ENCODE assay signal across 13 cellular contexts in the genomic region with DNA sequence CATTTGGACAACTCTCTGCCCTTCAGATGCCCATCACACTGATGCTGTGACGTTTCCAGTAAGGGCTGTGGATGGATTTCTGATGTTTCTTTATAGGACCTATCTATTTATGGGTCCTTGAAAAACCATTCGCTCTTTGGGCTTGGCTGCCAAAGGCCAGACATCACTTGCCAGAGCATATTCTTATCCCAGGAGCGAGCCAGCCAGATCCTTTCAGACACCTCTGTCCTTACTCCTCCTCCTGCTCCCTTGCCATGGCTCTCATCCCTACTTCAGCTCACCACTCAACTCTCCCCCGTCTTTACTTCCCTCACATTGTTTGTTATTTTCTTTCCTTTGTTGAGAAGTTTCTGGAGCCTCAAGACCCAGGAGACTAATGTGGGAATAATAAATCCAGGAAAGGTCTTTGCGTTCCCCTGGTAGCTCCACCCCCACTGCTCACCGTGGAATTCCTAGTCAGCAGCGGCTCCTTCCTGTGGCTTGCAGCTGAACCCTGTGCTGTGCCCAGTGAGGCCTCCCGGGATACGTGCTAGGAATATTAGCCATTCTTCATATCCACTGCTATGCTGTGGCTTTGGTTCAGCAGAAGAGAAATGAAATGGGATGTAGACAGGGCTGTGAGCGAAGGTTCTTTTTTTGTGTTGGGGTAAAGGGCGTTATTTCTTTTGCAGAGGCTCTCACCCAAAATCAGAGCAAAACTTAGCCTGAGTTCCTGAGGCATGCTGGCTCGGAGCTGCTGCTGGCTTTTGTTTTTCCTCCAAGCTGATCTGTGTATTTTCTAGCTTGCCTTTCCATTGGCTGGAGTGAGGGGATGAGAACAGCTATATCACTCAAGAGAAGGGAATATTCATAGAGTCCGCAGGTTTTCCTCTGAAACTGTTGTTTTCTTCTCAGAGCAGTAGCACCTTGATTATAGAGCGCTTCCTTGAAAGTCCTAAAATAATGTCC.
A peak's percentile ranks its signal among the peaks of the same experiment; 100 is the strongest.
DNase-seq lines count a peak whose midpoint lies in the region; ATAC-seq and TF ChIP-seq lines count a peak whose summit lies in the region.
"Had no signal": no experiment of that assay in that cellular context is flagged by ENCODE, and none has a peak within 500 bp of the region (broad histone marks: within the 10 kb centered on the region; RNA-seq: fewer than 3 reads in every experiment).

No MANE protein-coding gene starts in this region.

- intact Hi-C loops in adrenal gland (cut with DNase I) (no loop called here), spleen (cut with DNase I; ENCODE audit: low total_unique reads) (no loop called here)
- intact Hi-C loops in CD4-positive, alpha-beta T cell (cut with DNase I, micrococcal nuclease): no loop called here

- H3K9me3 ChIP-seq in adrenal gland (replicated peaks in 1 of 3) (no peaks in the 10 kb centered on the region), muscle layer of duodenum (ENCODE audit: control insufficient read depth in 1 of 2, low read length in 2 of 2) (no peaks in the 10 kb centered on the region), thoracic aorta (no peaks in the 10 kb centered on the region), spleen (no peaks in the 10 kb centered on the region)
- H3K9me3 ChIP-seq in CD4-positive, alpha-beta T cell (ENCODE audit: control insufficient read depth, low read length): no peaks in the 10 kb centered on the region

- peak; percentile 67 for ATAC-seq in thoracic aorta (ENCODE audit: insufficient number of reproducible peaks, low FRiP score, low read depth)
- no peak for ATAC-seq in CD4-positive, alpha-beta T cell (ENCODE audit: poor library complexity)
- ATAC-seq: activated naive CD4-positive, alpha-beta T cell treated with anti-CD3 and anti-CD28 coated beads, Interleukin-2, amount 50 U/mL, for 72 hours; stimulated activated naive CD8-positive, alpha-beta T cell treated with anti-CD3 and anti-CD28 coated beads, Interleukin-15, amount 100 ng/mL, for 72 hours had no signal

- in situ Hi-C loops in GM13977 (cut with MboI; ENCODE audit: low pct_unique_long_range_greater_than_20kb, low sequenced_read_pairs, unreplicated experiment): no loop called here

- peak in 5 of 7 donors; percentile 16 to 56 (median 26) for DNase-seq in adrenal gland
- peak; percentile 18 for DNase-seq in globus pallidus (ENCODE audit: low spot score)
- DNase-seq in thoracic aorta (ENCODE audit: low spot score): peak; percentile 8
- no peak for DNase-seq in DMS153 (lab: John Stamatoyannopoulos, UW)
- DNase-seq in GM13977 (ENCODE audit: low spot score): no peak
- no peak for DNase-seq in spleen
- no peak for DNase-seq in CD4-positive, alpha-beta T cell
- DNase-seq: activated CD4-positive, alpha-beta T cell treated with anti-CD3 and anti-CD28 coated beads, Interleukin-2, amount 10 ng/mL, durations not matched to agents 7 days and 5 days; DMS53; stimulated activated naive CD8-positive, alpha-beta T cell treated with anti-CD3 and anti-CD28 coated beads, Interleukin-15, amount 100 ng/mL, for 72 hours had no signal

- no peaks in the 10 kb centered on the region for H3K9me3 Mint-ChIP-seq in CD4-positive, alpha-beta T cell
- H3K9me3 Mint-ChIP-seq: activated CD4-positive, alpha-beta T cell treated with anti-CD3 and anti-CD28 coated beads, Interleukin-2, amount 10 ng/mL, durations not matched to agents 7 days and 5 days; activated naive CD4-positive, alpha-beta T cell treated with anti-CD3 and anti-CD28 coated beads, Interleukin-2, amount 50 U/mL, for 72 hours; stimulated activated naive CD8-positive, alpha-beta T cell treated with anti-CD3 and anti-CD28 coated beads, Interleukin-15, amount 100 ng/mL, for 72 hours had no signal

- H3K36me3 Mint-ChIP-seq in CD4-positive, alpha-beta T cell (ENCODE audit: low read depth): no peaks in the 10 kb centered on the region
- H3K36me3 Mint-ChIP-seq: activated naive CD4-positive, alpha-beta T cell treated with anti-CD3 and anti-CD28 coated beads, Interleukin-2, amount 50 U/mL, for 72 hours; memory B cell had no signal

- CTCF ChIA-PET in CD4-positive, alpha-beta T cell (lab: Charles Lee): no interaction called here

- H3K36me3 ChIP-seq in adrenal gland (replicated peaks in 1 of 2): no peaks in the 10 kb centered on the region
- no peaks in the 10 kb centered on the region for H3K36me3 ChIP-seq in muscle layer of duodenum (ENCODE audit: control insufficient read depth in 1 of 2, insufficient read depth in 2 of 2, low read length in 2 of 2)
- H3K36me3 ChIP-seq in thoracic aorta: no peaks in the 10 kb centered on the region
- no peaks in the 10 kb centered on the region for H3K36me3 ChIP-seq in spleen

- no peak for TF ChIP-seq CTCF in adrenal gland (IDR thresholded peaks at IDR 0.05)
- no peak for TF ChIP-seq CTCF in thoracic aorta (IDR thresholded peaks at IDR 0.05)
- no peak for TF ChIP-seq CTCF in GM13977 (IDR thresholded peaks at IDR 0.05; ENCODE audit: extremely low read depth, insufficient read depth, missing control alignments)
- no peak for TF ChIP-seq CTCF in spleen (IDR thresholded peaks at IDR 0.05 in 8 of 11, conservative IDR thresholded peaks at IDR 0.05 in 3 of 11)
- TF ChIP-seq CTCF in CD4-positive, alpha-beta T cell (IDR thresholded peaks at IDR 0.05): no peak

- POLR2A ChIA-PET in CD4-positive, alpha-beta T cell (lab: Charles Lee): interaction anchor here (0.8 kb wide), 1 partner anchor 12 kb away, joined by 3 read pairs; no protein-coding TSS in a partner anchor

- TF ChIP-seq POLR2A in adrenal gland (IDR thresholded peaks at IDR 0.05) (no peak), spleen (IDR thresholded peaks at IDR 0.05) (no peak)

- peaks cover 24% of the 10 kb centered on the region for H3K27me3 Mint-ChIP-seq in CD4-positive, alpha-beta T cell
- H3K27me3 Mint-ChIP-seq: activated CD4-positive, alpha-beta T cell treated with anti-CD3 and anti-CD28 coated beads, Interleukin-2, amount 10 ng/mL, durations not matched to agents 7 days and 5 days; memory B cell; stimulated activated naive CD8-positive, alpha-beta T cell treated with anti-CD3 and anti-CD28 coated beads, Interleukin-15, amount 100 ng/mL, for 72 hours had no signal

- H3K4me1 ChIP-seq in adrenal gland (replicated peaks in 1 of 2): peaks cover 7 to 22% of the 10 kb centered on the region in 2 donors
- H3K4me1 ChIP-seq in muscle layer of duodenum (ENCODE audit: control insufficient read depth in 1 of 2, insufficient read depth in 2 of 2, low read length in 2 of 2): peaks cover 0 to 17% of the 10 kb centered on the region in 2 donors
- peaks cover 16 to 42% of the 10 kb centered on the region in 2 donors for H3K4me1 ChIP-seq in thoracic aorta (ENCODE audit: control insufficient read depth in 1 of 2, low read depth in 2 of 2)
- H3K4me1 ChIP-seq in spleen: peaks cover 0 to 8% (median 0%) of the 10 kb centered on the region in 6 donors

- H3K4me1 Mint-ChIP-seq in CD4-positive, alpha-beta T cell (ENCODE audit: low read depth): no peaks in the 10 kb centered on the region
- H3K4me1 Mint-ChIP-seq: activated CD4-positive, alpha-beta T cell treated with anti-CD3 and anti-CD28 coated beads, Interleukin-2, amount 10 ng/mL, durations not matched to agents 7 days and 5 days; memory B cell; stimulated activated naive CD8-positive, alpha-beta T cell treated with anti-CD3 and anti-CD28 coated beads, Interleukin-15, amount 100 ng/mL, for 72 hours had no signal

- H3K27ac Mint-ChIP-seq in CD4-positive, alpha-beta T cell: no peak overlapping the region
- H3K27ac Mint-ChIP-seq: activated CD4-positive, alpha-beta T cell treated with anti-CD3 and anti-CD28 coated beads, Interleukin-2, amount 10 ng/mL, durations not matched to agents 7 days and 5 days; activated naive CD4-positive, alpha-beta T cell treated with anti-CD3 and anti-CD28 coated beads, Interleukin-2, amount 50 U/mL, for 72 hours; memory B cell had no signal

- H3K27me3 ChIP-seq in adrenal gland (no peaks in the 10 kb centered on the region), muscle layer of duodenum (ENCODE audit: low read depth, low read length) (no peaks in the 10 kb centered on the region), thoracic aorta (replicated peaks; ENCODE audit: insufficient read depth) (no peaks in the 10 kb centered on the region), spleen (replicated peaks in 1 of 7) (no peaks in the 10 kb centered on the region)
- no peaks in the 10 kb centered on the region for H3K27me3 ChIP-seq in CD4-positive, alpha-beta T cell (ENCODE audit: control insufficient read depth, insufficient read depth, low read length)

- WGBS in adrenal gland, 4 donors: 61 to 72% (median 66%) methylated on average over 13 to 14 of the region's 14 CpGs
- 69 to 84% (median 79%) methylated on average over 14 of the region's 14 CpGs for WGBS in spleen, 5 donors

- H3K27ac ChIP-seq in adrenal gland: peak overlapping the region in 1 of 5 donors; percentile 55
- peak overlapping the region; percentile 26 for H3K27ac ChIP-seq in muscle layer of duodenum (ENCODE audit: low read length)
- H3K27ac ChIP-seq in thoracic aorta: peak overlapping the region; percentile 71 to 78
- H3K27ac ChIP-seq in spleen: no peak overlapping the region
- H3K27ac ChIP-seq in CD4-positive, alpha-beta T cell (ENCODE audit: low read depth, low read length): no peak overlapping the region

- H3K4me3 ChIP-seq in adrenal gland (no peak overlapping the region), muscle layer of duodenum (ENCODE audit: low read depth in 1 of 2, low read length in 2 of 2) (peak overlapping the region in 1 of 2 donors; percentile 16), thoracic aorta (peak overlapping the region; percentile 59), spleen (no peak overlapping the region)

- H3K4me3 Mint-ChIP-seq in CD4-positive, alpha-beta T cell: no peak overlapping the region
- H3K4me3 Mint-ChIP-seq: activated CD4-positive, alpha-beta T cell treated with anti-CD3 and anti-CD28 coated beads, Interleukin-2, amount 10 ng/mL, durations not matched to agents 7 days and 5 days; memory B cell; stimulated activated naive CD8-positive, alpha-beta T cell treated with anti-CD3 and anti-CD28 coated beads, Interleukin-15, amount 100 ng/mL, for 72 hours had no signal

Comparison
In these comparisons a context has a peak if more than half of its experiments do, and no peak if none do; other contexts are left out.
1. DNase-seq: peak in adrenal gland (5 of 7), globus pallidus (single experiment) and thoracic aorta (single experiment); none in DMS153 (single experiment), GM13977 (single experiment), spleen (single experiment) and CD4-positive, alpha-beta T cell (0 of 10).
2. H3K27ac ChIP-seq: peak in muscle layer of duodenum (single experiment) and thoracic aorta (2 of 2); none in spleen (0 of 8) and CD4-positive, alpha-beta T cell (single experiment).